ENCODE assay signal across 9 cellular contexts in the genomic region with DNA sequence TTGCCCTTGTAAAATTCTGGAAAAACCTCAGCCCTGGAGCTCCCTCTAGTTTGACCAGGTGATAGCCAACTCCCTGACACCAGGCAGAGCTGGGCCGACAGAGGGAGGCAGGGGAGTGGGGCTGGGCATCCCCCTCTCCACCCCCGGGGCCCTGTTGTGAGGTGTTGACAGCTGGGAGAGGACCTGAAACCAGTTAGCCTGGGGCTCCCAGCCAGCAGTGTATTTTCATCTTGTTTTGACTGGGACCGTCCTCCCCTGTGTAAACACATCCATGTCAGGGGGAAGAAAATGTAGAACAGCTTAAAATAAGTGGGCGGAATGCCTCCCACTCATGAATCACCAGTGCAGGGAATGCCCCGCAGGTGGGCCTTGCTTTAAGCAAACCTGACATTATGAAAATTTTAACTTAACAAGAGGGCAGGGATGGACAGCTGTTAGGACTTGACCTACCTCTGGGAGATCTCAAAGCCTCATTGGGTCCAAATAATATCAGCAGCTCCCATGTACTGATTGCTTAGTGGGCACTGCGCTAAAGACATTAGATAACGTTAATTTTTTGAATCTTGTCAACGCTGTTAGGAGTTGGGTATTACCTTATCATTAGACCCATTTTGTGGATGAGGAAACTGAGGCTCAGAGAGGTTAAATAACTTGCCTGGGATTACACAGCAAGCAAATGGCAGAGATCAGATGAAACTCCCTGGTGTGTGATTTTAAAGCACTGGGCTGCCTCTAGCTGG. TPM values are rescaled to one million over a fixed set of nuclear protein-coding genes. Genes with fewer than 3 reads are reported as not detected.
DNase-seq lines count a peak whose midpoint lies in the region; ATAC-seq and TF ChIP-seq lines count a peak whose summit lies in the region.
"Had no signal": no experiment of that assay in that cellular context is flagged by ENCODE, and none has a peak within 500 bp of the region (broad histone marks: within the 10 kb centered on the region; RNA-seq: fewer than 3 reads in every experiment).

No MANE protein-coding gene starts in this region.

- H3K4me3 ChIP-seq in mammary epithelial cell (replicated peaks in 1 of 3; ENCODE audit: insufficient read depth in 1 of 3, low read depth in 2 of 3, low read length in 3 of 3) (no peak overlapping the region), gastrocnemius medialis (no peak overlapping the region)

- no peak overlapping the region for H3K4me3 Mint-ChIP-seq in T-helper 2 cell treated with Interferon-gamma antibody and Interleukin-4, amounts not matched to agents 5 μg/mL and 100 μg/mL, for 36 hours

- no peak overlapping the region for H3K9ac ChIP-seq in mammary epithelial cell (ENCODE audit: insufficient read depth, low read length)

- H3K27ac ChIP-seq in mammary epithelial cell (ENCODE audit: insufficient read depth, low read depth, low read length) (no peak overlapping the region), gastrocnemius medialis (peak overlapping the region; percentile 87 to 96 (median 94))

- H3K9me3 ChIP-seq in mammary epithelial cell (replicated peaks; ENCODE audit: insufficient read depth, low read length), result no peaks in the 10 kb centered on the region
- no peaks in the 10 kb centered on the region for H3K9me3 ChIP-seq in gastrocnemius medialis

- no peak overlapping the region for H2AFZ ChIP-seq in mammary epithelial cell (ENCODE audit: low read depth, low read length)

- H3K36me3 ChIP-seq in mammary epithelial cell (ENCODE audit: insufficient read depth, low read length), result no peaks in the 10 kb centered on the region
- no peaks in the 10 kb centered on the region for H3K36me3 ChIP-seq in gastrocnemius medialis

- TF ChIP-seq POLR2A in gastrocnemius medialis (IDR thresholded peaks at IDR 0.05), result peak in 1 of 2 donors; percentile 26

- in situ Hi-C loops in mammary epithelial cell (cut with MboI; ENCODE audit: low sequenced_read_pairs in 2 of 2), result no loop called here
- in situ Hi-C loops in gastrocnemius medialis (cut with MboI; ENCODE audit: low sequenced_read_pairs in 4 of 4), result loop anchor here in 1 of 4 donors (5.0 kb wide), 1 partner anchor 43 kb away; no protein-coding TSS in a partner anchor

- H3K36me3 Mint-ChIP-seq in T-helper 2 cell treated with Interferon-gamma antibody and Interleukin-4, amounts not matched to agents 5 μg/mL and 100 μg/mL, for 36 hours (ENCODE audit: low read depth), result no peaks in the 10 kb centered on the region

- H3K27ac Mint-ChIP-seq in T-helper 2 cell treated with Interferon-gamma antibody and Interleukin-4, amounts not matched to agents 5 μg/mL and 100 μg/mL, for 36 hours, result no peak overlapping the region

- intact Hi-C loops in mammary epithelial cell (cut with micrococcal nuclease) (no loop called here), gastrocnemius medialis (cut with DNase I; ENCODE audit: low total_unique reads) (loop anchor here (2.0 kb wide), 1 partner anchor 45 kb away; the partner anchor contains the start of gene TSC22D3)

- TF ChIP-seq CTCF in mammary epithelial cell (conservative IDR thresholded peaks at IDR 0.05 in 1 of 2, IDR thresholded peaks at IDR 0.05 in 1 of 2; ENCODE audit: extremely low read depth in 1 of 2, insufficient read depth in 1 of 2, low read depth in 1 of 2, low read length in 2 of 2) (no peak), gastrocnemius medialis (IDR thresholded peaks at IDR 0.05 in 4 of 5, conservative IDR thresholded peaks at IDR 0.05 in 1 of 5) (no peak)

- H3K9me3 Mint-ChIP-seq in T-helper 2 cell treated with Interferon-gamma antibody and Interleukin-4, amounts not matched to agents 5 μg/mL and 100 μg/mL, for 36 hours, result no peaks in the 10 kb centered on the region

- no peaks in the 10 kb centered on the region for H4K20me1 ChIP-seq in mammary epithelial cell (ENCODE audit: insufficient read depth, low read length)

- no TSS peak for BruUV-seq in mammary epithelial cell (replicated peaks; lab: Mats Ljungman, UMichigan)

- H3K79me2 ChIP-seq in mammary epithelial cell (ENCODE audit: insufficient read depth, low read length), result no peaks in the 10 kb centered on the region

- CTCF ChIA-PET in mammary epithelial cell (lab: Charles Lee; ENCODE audit: low non-redundant PET), result interaction anchor here (0.6 kb wide), 1 partner anchor 13 kb away, joined by 3 read pairs; no protein-coding TSS in a partner anchor

- no peaks in the 10 kb centered on the region for H3K4me1 Mint-ChIP-seq in T-helper 2 cell treated with Interferon-gamma antibody and Interleukin-4, amounts not matched to agents 5 μg/mL and 100 μg/mL, for 36 hours (ENCODE audit: low read depth)

- no peaks in the 10 kb centered on the region for H3K27me3 Mint-ChIP-seq in T-helper 2 cell treated with Interferon-gamma antibody and Interleukin-4, amounts not matched to agents 5 μg/mL and 100 μg/mL, for 36 hours (ENCODE audit: low read depth)

- H3K4me2 ChIP-seq in mammary epithelial cell (ENCODE audit: insufficient read depth, low read depth, low read length), result no peak overlapping the region

- ATAC-seq in GM19395 (IDR thresholded peaks at IDR 0.05; ENCODE audit: unreplicated experiment) (peak; percentile 82), HG02870 (IDR thresholded peaks at IDR 0.05; ENCODE audit: unreplicated experiment) (peak; percentile 90), gastrocnemius medialis (peak; percentile 45 to 61)

- H3K27me3 ChIP-seq in mammary epithelial cell (ENCODE audit: insufficient read depth, low read length) (no peaks in the 10 kb centered on the region), gastrocnemius medialis (no peaks in the 10 kb centered on the region)

- dilution Hi-C loops in mammary epithelial cell (cut with HindIII; ENCODE audit: low sequenced_read_pairs), result no loop called here

- WGBS in mammary epithelial cell (ENCODE audit: low coverage, missing lambda C conversion rate), result 65% methylated on average over 7 of the region's 8 CpGs

- H3K4me1 ChIP-seq in mammary epithelial cell (ENCODE audit: insufficient read depth, low read length) (peaks cover 22% of the 10 kb centered on the region), gastrocnemius medialis (peaks cover 84 to 91% of the 10 kb centered on the region in 2 donors)

- peak; percentile 9 for DNase-seq in mammary epithelial cell
- peak; percentile 77 to 88 for DNase-seq in gastrocnemius medialis
- DNase-seq in pons (ENCODE audit: low spot score), result no peak
- DNase-seq in iPS-NIHi11 (ENCODE audit: low spot score), result no peak
- no peak for DNase-seq in NCI-H1105 (lab: John Stamatoyannopoulos, UW)
- DNase-seq in T-helper 2 cell treated with Interferon-gamma antibody and Interleukin-4, amounts not matched to agents 5 μg/mL and 100 μg/mL, for 36 hours (ENCODE audit: low spot score), result no peak

RNA-seq across cellular contexts. Expression of gene TSC22D3, which starts 45.9 kb away (rescaled TPM):
- 10 to 100 TPM; 53.9 to 83.7 TPM for total RNA-seq in mammary epithelial cell
- polyA plus RNA-seq in mammary epithelial cell, result 50.7 TPM
- polyA minus RNA-seq in mammary epithelial cell, result 29.4 TPM
- 1,000 to 10,000 TPM in 2 of 4 donors, 100 to 1,000 TPM in 2; 689 to 1,948 (median 1,054) TPM for total RNA-seq in gastrocnemius medialis

RNA-seq across cellular contexts. Expression of gene NCBP2L, which starts 47.8 kb away (rescaled TPM):
- not detected for total RNA-seq in mammary epithelial cell
- not detected for polyA plus RNA-seq in mammary epithelial cell
- not detected for polyA minus RNA-seq in mammary epithelial cell
- under 1 TPM in 1 of 4 donors, not detected in 3; 0.11 TPM for total RNA-seq in gastrocnemius medialis
- polyA plus RNA-seq: keratinocyte had no signal

Comparison
In these comparisons a context has a peak if more than half of its experiments do, and no peak if none do; other contexts are left out.
1. DNase-seq: peak in mammary epithelial cell (single experiment) and gastrocnemius medialis (2 of 2); none in pons (single experiment), iPS-NIHi11 (single experiment), NCI-H1105 (single experiment) and T-helper 2 cell treated with Interferon-gamma antibody and Interleukin-4, amounts not matched to agents 5 μg/mL and 100 μg/mL, for 36 hours (single experiment).
2. RNA of gene TSC22D3, which starts 45.9 kb away (total RNA-seq): 689 to 1,948 TPM in gastrocnemius medialis; 53.9 to 83.7 TPM in mammary epithelial cell; every median in the first group is over 4 times any median in the second.
3. Peak in every context shown above with its lines, with median percentiles within 50 percentile points of each other: ATAC-seq.